ENCODE assay signal across 8 cellular contexts in the genomic region with DNA sequence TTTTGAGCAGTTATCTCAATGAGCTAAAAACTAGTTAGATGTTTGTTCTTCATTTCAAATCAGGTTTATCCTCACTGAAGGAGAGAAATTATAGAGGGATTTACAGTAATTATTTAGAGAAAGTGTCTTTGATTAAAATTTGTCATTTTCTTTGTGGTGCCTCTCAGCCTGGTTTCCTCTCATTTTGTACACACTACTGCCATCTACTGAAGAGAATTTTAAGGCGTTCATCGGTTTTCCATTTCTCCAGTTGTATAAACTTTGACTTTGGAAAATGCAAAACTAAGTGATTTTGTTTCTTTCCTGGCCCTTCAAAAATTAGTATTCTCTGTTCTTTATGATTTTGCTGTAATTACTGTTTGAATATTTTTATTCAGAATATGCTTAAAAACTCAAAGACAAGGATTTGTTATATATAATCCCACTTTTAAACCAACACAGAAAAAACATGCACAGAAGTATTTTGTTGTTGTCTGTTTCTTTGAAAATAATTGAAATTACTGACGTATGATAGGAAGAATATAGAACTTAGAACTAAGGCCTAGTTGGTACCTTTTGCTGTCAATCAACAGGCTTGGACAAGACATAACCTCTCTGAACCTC. TPM values are rescaled to one million over a fixed set of nuclear protein-coding genes. Genes with fewer than 3 reads are reported as not detected.
A peak's percentile ranks its signal among the peaks of the same experiment; 100 is the strongest.
DNase-seq lines count a peak whose midpoint lies in the region; ATAC-seq and TF ChIP-seq lines count a peak whose summit lies in the region.

No MANE protein-coding gene starts in this region.

- no peaks in the 10 kb centered on the region for H3K79me1 ChIP-seq in H9 (ENCODE audit: insufficient read depth, low read depth, low read length, poor library complexity, severe bottlenecking)

- H3K4me3 ChIP-seq in foreskin fibroblast (ENCODE audit: low read depth in 1 of 2, low read length in 2 of 2) (no peak overlapping the region), stomach (no peak overlapping the region), MG63 (no peak overlapping the region)

- ATAC-seq in GM19035 (IDR thresholded peaks at IDR 0.05; ENCODE audit: unreplicated experiment): no peak

- H3K4me3 Mint-ChIP-seq in H9: no peak overlapping the region

- H3K36me3 ChIP-seq in stomach (no peaks in the 10 kb centered on the region), MG63 (no peaks in the 10 kb centered on the region)

- no peaks in the 10 kb centered on the region for H3K9me3 Mint-ChIP-seq in H9

- H3K4me1 ChIP-seq in H9 (ENCODE audit: insufficient read depth, low read length): no peaks in the 10 kb centered on the region
- peaks cover 0 to 18% (median 3%) of the 10 kb centered on the region in 4 donors for H3K4me1 ChIP-seq in stomach

- H4K20me1 ChIP-seq in H9 (ENCODE audit: control insufficient read depth, insufficient read depth, insufficient read length): no peaks in the 10 kb centered on the region

- H4K5ac ChIP-seq in H9 (ENCODE audit: insufficient read length, low read depth, low read length): no peak overlapping the region

- intact Hi-C loops in stomach (cut with DNase I; ENCODE audit: low total_unique reads): no loop called here

- no peak overlapping the region for H2BK5ac ChIP-seq in H9 (ENCODE audit: insufficient read length, low read length)

- TF ChIP-seq CTCF in H9 (conservative IDR thresholded peaks at IDR 0.05) (peak; percentile 80), foreskin fibroblast (IDR thresholded peaks at IDR 0.05; ENCODE audit: low read depth, low read length) (peak; percentile 56), stomach (IDR thresholded peaks at IDR 0.05) (peak in 5 of 7 experiments; percentile 20 to 58 (median 42))

- H3K4me2 ChIP-seq in H9 (ENCODE audit: insufficient read depth, insufficient read length, low read length): no peak overlapping the region

- H3K4me1 Mint-ChIP-seq in H9: peaks cover 0 to 4% of the 10 kb centered on the region in 2 experiments; a peak in 3 of 4 replicates

- H4K91ac ChIP-seq in H9 (ENCODE audit: insufficient read length, low read depth, low read length): no peak overlapping the region

- H3T11ph ChIP-seq in H9 (ENCODE audit: low read length): no peak overlapping the region

- no peak overlapping the region for H2BK20ac ChIP-seq in H9 (ENCODE audit: low read depth, low read length, poor library complexity, severe bottlenecking)

- H3K9me3 ChIP-seq in H9 (ENCODE audit: control insufficient read depth, low read depth, low read length) (no peaks in the 10 kb centered on the region), stomach (no peaks in the 10 kb centered on the region), MG63 (no peaks in the 10 kb centered on the region)

- no peak overlapping the region for H3K14ac ChIP-seq in H9 (ENCODE audit: insufficient read depth, low read length)

- H2BK15ac ChIP-seq in H9 (ENCODE audit: low read depth, low read length): no peak overlapping the region

- TF ChIP-seq EP300 in stomach (IDR thresholded peaks at IDR 0.05): no peak

- peaks cover 11 to 26% (median 22%) of the 10 kb centered on the region in 3 experiments; a peak in 6 of 7 replicates for H3K36me3 Mint-ChIP-seq in H9 (ENCODE audit: insufficient read depth in 1 of 3, low read depth in 3 of 3)

- no peak overlapping the region for H3K4ac ChIP-seq in H9 (ENCODE audit: low read depth, low read length)

- DNase-seq in AG08396 (ENCODE audit: low spot score) (peak; percentile 12), H9 (no peak), SHP77 (lab: John Stamatoyannopoulos, UW) (peak; percentile 12 to 15), foreskin fibroblast (peak; percentile 30 to 75), stomach (no peak), MG63 (no peak)
- no peak for DNase-seq in activated CD4-positive, alpha-beta T cell treated with anti-CD3 and anti-CD28 coated beads for 4 hours

- H3K27ac ChIP-seq in H9 (ENCODE audit: insufficient read length, low read depth, low read length) (no peak overlapping the region), stomach (no peak overlapping the region)

- no peak overlapping the region for H3K56ac ChIP-seq in H9 (ENCODE audit: insufficient read length, low read depth, low read length)

- H3K23me2 ChIP-seq in H9 (ENCODE audit: insufficient read length, low read depth, low read length, poor library complexity, severe bottlenecking): no peaks in the 10 kb centered on the region

- no peak overlapping the region for H3K18ac ChIP-seq in H9 (ENCODE audit: insufficient read length, low read depth, low read length)

- H4K8ac ChIP-seq in H9 (replicated peaks; ENCODE audit: insufficient read length, low read depth, low read length): no peak overlapping the region

- H3K27me3 ChIP-seq in H9 (ENCODE audit: insufficient read depth, low read length): no peaks in the 10 kb centered on the region
- no peaks in the 10 kb centered on the region for H3K27me3 ChIP-seq in stomach
- no peaks in the 10 kb centered on the region for H3K27me3 ChIP-seq in MG63

- WGBS in H9 (ENCODE audit: extremely low coverage, insufficient read length, low lambda C conversion rate): no CpG with 5 or more reads among the region's 3 CpGs
- 9 to 22% (median 15%) methylated on average over 3 of the region's 3 CpGs for WGBS in stomach, 5 donors

- no peak overlapping the region for H3K23ac ChIP-seq in H9 (ENCODE audit: insufficient read length, low read depth, low read length)

- TF ChIP-seq POLR2A in stomach (IDR thresholded peaks at IDR 0.05): no peak

- no peak overlapping the region for H2BK12ac ChIP-seq in H9 (ENCODE audit: insufficient read length, low read depth, low read length)

- no peaks in the 10 kb centered on the region for H3K79me2 ChIP-seq in H9 (ENCODE audit: insufficient read depth, low read length)

- H2AFZ ChIP-seq in H9 (ENCODE audit: low read length): no peak overlapping the region

- no peak overlapping the region for H2BK120ac ChIP-seq in H9 (ENCODE audit: low read depth, low read length, poor library complexity, severe bottlenecking)

- no peak overlapping the region for H3K27ac Mint-ChIP-seq in H9

- no peak overlapping the region for H3K9ac ChIP-seq in H9 (ENCODE audit: extremely low read depth, insufficient read length, low read length)

- no peaks in the 10 kb centered on the region for H3K27me3 Mint-ChIP-seq in H9 (ENCODE audit: low read depth)

- H2AK5ac ChIP-seq in H9 (ENCODE audit: insufficient read length, low read length): no peak overlapping the region

RNA-seq across cellular contexts. Expression of a gene that starts 34.4 kb away (rescaled TPM):
- 20.6 and 21.6 TPM in 2 replicates for total RNA-seq in H9 (2021)
- total RNA-seq in stomach: 100 to 1,000 TPM in 4 of 5 donors, 10 to 100 TPM in 1; 26.1 to 235 (median 156) TPM
- polyA plus RNA-seq in stomach: 100 to 1,000 TPM in 2 of 3 donors, 10 to 100 TPM in 1; 90.0 to 184 (median 145) TPM
- total RNA-seq in MG63 (2014; rRNA removed; shearing (Covaris generic); ENCODE audit: low replicate concordance): 3.0 and 10.8 TPM in 2 replicates

Comparison
In these comparisons a context has a peak if more than half of its experiments do, and no peak if none do; other contexts are left out.
1. DNase-seq: peak in AG08396 (single experiment), SHP77 (2 of 2) and foreskin fibroblast (2 of 2); none in H9 (single experiment), stomach (single experiment), activated CD4-positive, alpha-beta T cell treated with anti-CD3 and anti-CD28 coated beads for 4 hours (0 of 2) and MG63 (single experiment).
2. Peak in every context shown above with its lines, with median percentiles within 50 percentile points of each other: CTCF ChIP-seq.